In genomic region chr3:43690400-43691119, GRCh38 we compare ENCODE assay signal across 1 cellular context.
TF ChIP-seq lines count a peak whose summit lies in the region.

TSS of gene ABHD5 (plus strand) at chr3:43690938. CDS start at chr3:43690993, 55 bp downstream.

TF ChIP-seq in HepG2, 621 proteins besides CTCF, POLR2A, EP300 and RAD21 (continued from another document and continues in another):
- TF ChIP-seq MTERF4 (CRISPR knock-in tag; IDR thresholded peaks at IDR 0.05) (peak; percentile 95), THAP9 (CRISPR knock-in tag; IDR thresholded peaks at IDR 0.05; ENCODE audit: borderline replicate concordance) (peak; percentile 79; the same call in 1 of the 2 replicates), ETV5 (CRISPR knock-in tag; IDR thresholded peaks at IDR 0.05; ENCODE audit: borderline replicate concordance) (peak; percentile 21; the same call in 1 of the 2 replicates), ZBTB39 (CRISPR knock-in tag; IDR thresholded peaks at IDR 0.05) (peak; percentile 83; the same call in 1 of the 2 replicates), TBL1XR1 (IDR thresholded peaks at IDR 0.05; ENCODE audit: borderline replicate concordance, low read length, partially characterized antibody) (peak; percentile 15), ZNF720 (CRISPR knock-in tag; IDR thresholded peaks at IDR 0.05) (no peak), ZKSCAN8 (CRISPR knock-in tag; IDR thresholded peaks at IDR 0.05; ENCODE audit: borderline replicate concordance) (peak; percentile 72; the same call in 1 of the 2 replicates), ZNF749 (CRISPR knock-in tag; IDR thresholded peaks at IDR 0.05; ENCODE audit: borderline replicate concordance) (peak; percentile 92), PAX8 (CRISPR knock-in tag; IDR thresholded peaks at IDR 0.05; ENCODE audit: borderline replicate concordance) (peak; percentile 94; the same call in 1 of the 2 replicates), ZBTB40 (IDR thresholded peaks at IDR 0.05) (no peak), ZBTB40 (CRISPR knock-in tag; IDR thresholded peaks at IDR 0.05) (no peak), DPF2 (CRISPR knock-in tag; IDR thresholded peaks at IDR 0.05; ENCODE audit: borderline replicate concordance, low read depth) (0 out of 2 replicates have a peak, but pooled peaks have one; percentile 5), ZNF407 (CRISPR knock-in tag; IDR thresholded peaks at IDR 0.05; ENCODE audit: not compliant biosample characterization) (peak; percentile 66), ARID2 (CRISPR knock-in tag; IDR thresholded peaks at IDR 0.05; ENCODE audit: borderline replicate concordance) (peak; percentile 58; the same call in 1 of the 2 replicates), CREBL2 (CRISPR knock-in tag; IDR thresholded peaks at IDR 0.05; ENCODE audit: borderline replicate concordance) (no peak), ZNF234 (CRISPR knock-in tag; conservative IDR thresholded peaks at IDR 0.05) (no peak), ZNF276 (CRISPR knock-in tag; IDR thresholded peaks at IDR 0.05; ENCODE audit: low read depth) (peak; percentile 97), BCL6 (CRISPR knock-in tag; IDR thresholded peaks at IDR 0.05) (peak; percentile 53), KMT2A (CRISPR knock-in tag; IDR thresholded peaks at IDR 0.05) (peak; percentile 82), NR3C1 (CRISPR knock-in tag; IDR thresholded peaks at IDR 0.05) (no peak), CHCHD3 (CRISPR knock-in tag; IDR thresholded peaks at IDR 0.05) (no peak; the same call in 1 of the 2 replicates), PAF1 (CRISPR knock-in tag; IDR thresholded peaks at IDR 0.05) (no peak), ZNF709 (CRISPR knock-in tag; IDR thresholded peaks at IDR 0.05) (peak; percentile 94), ZBTB8A (CRISPR knock-in tag; IDR thresholded peaks at IDR 0.05; ENCODE audit: borderline replicate concordance, low read depth) (0 out of 2 replicates have a peak, but pooled peaks have one; percentile 70)
